In the genomic region with DNA sequence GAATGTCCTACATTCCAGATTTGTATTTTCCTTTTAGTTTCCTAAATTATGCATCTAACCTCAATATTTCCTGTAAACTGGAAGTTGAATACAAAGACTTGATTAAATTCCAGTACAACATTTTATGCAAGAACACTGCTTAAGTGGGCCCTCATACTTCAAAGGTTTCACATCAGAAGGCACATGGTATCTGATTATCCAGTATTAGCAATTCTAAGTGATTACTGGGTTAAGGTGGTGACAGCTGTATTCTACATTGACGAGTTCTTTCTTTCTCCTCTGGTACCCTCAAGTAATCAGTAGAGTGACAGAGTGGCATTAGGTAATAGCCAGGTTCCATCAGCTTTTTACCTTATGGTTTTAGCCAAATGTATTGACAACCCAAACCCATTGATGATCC, we compare ENCODE assay signal across 14 cellular contexts. TPM values are rescaled to one million over a fixed set of nuclear protein-coding genes. Genes with fewer than 3 reads are reported as not detected.
DNase-seq lines count a peak whose midpoint lies in the region; TF ChIP-seq lines count a peak whose summit lies in the region.
"Had no signal": no experiment of that assay in that cellular context is flagged by ENCODE, and none has a peak within 500 bp of the region (broad histone marks: within the 10 kb centered on the region; RNA-seq: fewer than 3 reads in every experiment).

No MANE protein-coding gene starts in this region.

- H3K4me1 Mint-ChIP-seq in HFFc6 (ENCODE audit: low read depth) (peaks cover 81% of the 10 kb centered on the region), mesothelial cell of epicardium (peaks cover 42% of the 10 kb centered on the region)

- DNase-seq in HFFc6: no peak
- peak; percentile 26 for DNase-seq in astrocyte of the hippocampus (ENCODE audit: low read depth, low spot score)
- DNase-seq in mesothelial cell of epicardium (ENCODE audit: low spot score in 2 of 2, unreplicated experiment in 2 of 2): no peak
- peak; percentile 84 for DNase-seq in renal cortical epithelial cell (ENCODE audit: low read depth)
- DNase-seq in SW480 (ENCODE audit: low spot score): no peak
- DNase-seq in globus pallidus (ENCODE audit: low spot score): no peak
- DNase-seq in activated CD4-positive, alpha-beta T cell treated with anti-CD3 and anti-CD28 coated beads for 48 hours: no peak
- DNase-seq: CD4-positive, alpha-beta T cell; DMS153; DMS79; GF-D8; HCEC 1CT; KBM-7 had no signal

- H3K4me3 Mint-ChIP-seq in HFFc6 (no peak overlapping the region), mesothelial cell of epicardium (no peak overlapping the region)
- H3K4me3 Mint-ChIP-seq: CD4-positive, alpha-beta T cell; IgD-negative memory B cell had no signal

- H3K9me3 Mint-ChIP-seq in HFFc6 (peaks cover under 1% of the 10 kb centered on the region; the same call in 1 of the 2 replicates), mesothelial cell of epicardium (peaks cover under 1% of the 10 kb centered on the region)
- H3K9me3 Mint-ChIP-seq: CD4-positive, alpha-beta T cell; IgD-negative memory B cell had no signal

- H3K36me3 Mint-ChIP-seq in HFFc6 (ENCODE audit: low read depth) (peaks cover 51% of the 10 kb centered on the region), mesothelial cell of epicardium (peaks cover 30% of the 10 kb centered on the region)

- H3K27me3 Mint-ChIP-seq in HFFc6 (ENCODE audit: insufficient read depth) (no peaks in the 10 kb centered on the region), mesothelial cell of epicardium (ENCODE audit: low read depth) (no peaks in the 10 kb centered on the region)
- H3K27me3 Mint-ChIP-seq: CD4-positive, alpha-beta T cell; IgD-negative memory B cell had no signal

- peak overlapping the region; percentile 26; the same call in 1 of the 2 replicates for H3K27ac Mint-ChIP-seq in HFFc6
- peak overlapping the region; percentile 70 for H3K27ac Mint-ChIP-seq in mesothelial cell of epicardium
- H3K27ac Mint-ChIP-seq: CD4-positive, alpha-beta T cell; IgD-negative memory B cell had no signal

- TF ChIP-seq CTCF in HFFc6 (IDR thresholded peaks at IDR 0.05): no peak
- TF ChIP-seq CTCF in mesothelial cell of epicardium (IDR thresholded peaks at IDR 0.05; ENCODE audit: unreplicated experiment): no peak

RNA-seq across cellular contexts. Expression of gene BIVM, which starts 18.3 kb away (rescaled TPM):
- 10 to 100 TPM; 16.6 to 24.0 (median 18.9) TPM for total RNA-seq in HFFc6 (2021; fragmentation: NEBNext Ultra II Directional; extraction: Animal tissue kit (Norgen Biotek cat#: 25700))
- total RNA-seq in mesothelial cell of epicardium: 34.9 to 39.2 TPM (median 36.7 TPM) in 3 replicates
- total RNA-seq in renal cortical epithelial cell: 13.2 and 56.8 TPM in 2 replicates

RNA-seq across cellular contexts. Expression of gene POGLUT2, which starts 18.5 kb away (rescaled TPM):
- 10 to 100 TPM; 12.0 to 26.8 (median 13.8) TPM for total RNA-seq in HFFc6 (2021; fragmentation: NEBNext Ultra II Directional; extraction: Animal tissue kit (Norgen Biotek cat#: 25700))
- total RNA-seq in mesothelial cell of epicardium (22.0 to 23.2 TPM (median 22.7 TPM) in 3 replicates), renal cortical epithelial cell (15.3 and 50.2 TPM in 2 replicates)
- total RNA-seq: CD4-positive, alpha-beta T cell had no signal

RNA-seq across cellular contexts. Expression of gene ERCC5, which starts 28.6 kb away (rescaled TPM):
- 10 to 100 TPM; 54.1 to 64.4 (median 59.8) TPM for total RNA-seq in HFFc6 (2021; fragmentation: NEBNext Ultra II Directional; extraction: Animal tissue kit (Norgen Biotek cat#: 25700))
- 45.0 to 51.1 TPM (median 46.6 TPM) in 3 replicates for total RNA-seq in mesothelial cell of epicardium
- total RNA-seq in renal cortical epithelial cell: 78.0 TPM in 2 replicates

RNA-seq across cellular contexts. Expression of gene TEX30, which starts 43.7 kb away (rescaled TPM):
- total RNA-seq in HFFc6 (2021; fragmentation: NEBNext Ultra II Directional; extraction: Animal tissue kit (Norgen Biotek cat#: 25700)): 10 to 100 TPM in 5 of 6 experiments, 1 to 10 TPM in 1; 9.0 to 19.4 (median 16.2) TPM
- total RNA-seq in mesothelial cell of epicardium (7.8 to 8.6 TPM (median 8.1 TPM) in 3 replicates), renal cortical epithelial cell (16.0 and 37.0 TPM in 2 replicates)

Comparison
In these comparisons a context has a peak if more than half of its experiments do, and no peak if none do; other contexts are left out.
1. DNase-seq: peak in astrocyte of the hippocampus (single experiment) and renal cortical epithelial cell (single experiment); none in HFFc6 (single experiment), mesothelial cell of epicardium (0 of 2), SW480 (single experiment), globus pallidus (single experiment) and activated CD4-positive, alpha-beta T cell treated with anti-CD3 and anti-CD28 coated beads for 48 hours (single experiment).